In the genomic region with DNA sequence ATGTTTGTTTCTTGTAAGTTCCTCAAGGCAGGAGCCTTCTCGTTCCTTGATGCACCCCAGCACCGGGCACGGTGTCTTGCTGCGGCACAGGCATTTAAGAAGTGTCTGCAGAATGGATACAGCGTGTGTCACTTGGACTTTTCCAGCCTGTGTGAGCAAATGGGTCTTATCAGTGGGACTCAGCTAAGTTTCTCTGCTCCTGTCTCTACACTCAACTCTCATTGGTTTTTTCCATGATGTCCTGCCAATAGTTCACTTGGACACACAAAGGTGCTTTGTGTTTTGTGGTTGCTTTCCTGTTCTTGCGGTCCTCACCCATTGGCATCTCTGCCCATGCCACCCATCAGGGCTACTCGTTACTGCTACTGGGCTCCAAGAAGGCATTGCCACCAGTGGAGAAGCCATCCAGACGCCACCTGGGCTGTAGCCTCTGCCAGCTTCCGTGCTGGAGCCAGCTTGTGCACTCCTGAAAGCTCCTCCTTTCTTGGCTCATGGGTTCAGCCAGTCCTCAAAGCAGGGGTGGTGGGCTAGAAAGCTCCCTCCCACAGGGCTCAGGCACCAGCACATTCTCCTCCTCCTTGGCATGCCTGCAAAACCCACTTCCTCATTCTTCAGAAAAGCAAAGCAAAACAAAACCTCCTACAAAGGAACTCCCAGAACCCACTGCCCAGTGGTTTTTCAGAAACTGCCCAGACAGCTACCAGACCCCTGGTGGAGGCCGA, we compare ENCODE assay signal across 1 cellular context.
A peak's percentile ranks its signal among the peaks of the same experiment; 100 is the strongest.
TF ChIP-seq lines count a peak whose summit lies in the region.

No MANE protein-coding gene starts in this region.

TF ChIP-seq in HepG2, 621 proteins besides CTCF, POLR2A, EP300 and RAD21 (continued from another document and continues in another):
- TF ChIP-seq, protein P1, sequence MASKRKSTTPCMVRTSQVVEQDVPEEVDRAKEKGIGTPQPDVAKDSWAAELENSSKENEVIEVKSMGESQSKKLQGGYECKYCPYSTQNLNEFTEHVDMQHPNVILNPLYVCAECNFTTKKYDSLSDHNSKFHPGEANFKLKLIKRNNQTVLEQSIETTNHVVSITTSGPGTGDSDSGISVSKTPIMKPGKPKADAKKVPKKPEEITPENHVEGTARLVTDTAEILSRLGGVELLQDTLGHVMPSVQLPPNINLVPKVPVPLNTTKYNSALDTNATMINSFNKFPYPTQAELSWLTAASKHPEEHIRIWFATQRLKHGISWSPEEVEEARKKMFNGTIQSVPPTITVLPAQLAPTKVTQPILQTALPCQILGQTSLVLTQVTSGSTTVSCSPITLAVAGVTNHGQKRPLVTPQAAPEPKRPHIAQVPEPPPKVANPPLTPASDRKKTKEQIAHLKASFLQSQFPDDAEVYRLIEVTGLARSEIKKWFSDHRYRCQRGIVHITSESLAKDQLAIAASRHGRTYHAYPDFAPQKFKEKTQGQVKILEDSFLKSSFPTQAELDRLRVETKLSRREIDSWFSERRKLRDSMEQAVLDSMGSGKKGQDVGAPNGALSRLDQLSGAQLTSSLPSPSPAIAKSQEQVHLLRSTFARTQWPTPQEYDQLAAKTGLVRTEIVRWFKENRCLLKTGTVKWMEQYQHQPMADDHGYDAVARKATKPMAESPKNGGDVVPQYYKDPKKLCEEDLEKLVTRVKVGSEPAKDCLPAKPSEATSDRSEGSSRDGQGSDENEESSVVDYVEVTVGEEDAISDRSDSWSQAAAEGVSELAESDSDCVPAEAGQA (IDR thresholded peaks at IDR 0.05; ENCODE audit: low read depth), result 0 out of 2 replicates have a peak, but pooled peaks have one; percentile 22
- TF ChIP-seq, protein P1 (CRISPR knock-in tag; IDR thresholded peaks at IDR 0.05; ENCODE audit: borderline replicate concordance), result no peak
- TF ChIP-seq, protein P2, sequence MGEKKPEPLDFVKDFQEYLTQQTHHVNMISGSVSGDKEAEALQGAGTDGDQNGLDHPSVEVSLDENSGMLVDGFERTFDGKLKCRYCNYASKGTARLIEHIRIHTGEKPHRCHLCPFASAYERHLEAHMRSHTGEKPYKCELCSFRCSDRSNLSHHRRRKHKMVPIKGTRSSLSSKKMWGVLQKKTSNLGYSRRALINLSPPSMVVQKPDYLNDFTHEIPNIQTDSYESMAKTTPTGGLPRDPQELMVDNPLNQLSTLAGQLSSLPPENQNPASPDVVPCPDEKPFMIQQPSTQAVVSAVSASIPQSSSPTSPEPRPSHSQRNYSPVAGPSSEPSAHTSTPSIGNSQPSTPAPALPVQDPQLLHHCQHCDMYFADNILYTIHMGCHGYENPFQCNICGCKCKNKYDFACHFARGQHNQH (CRISPR knock-in tag; IDR thresholded peaks at IDR 0.05), result peak; percentile 57; the same call in 1 of the 2 replicates
- TF ChIP-seq NR2F1 (CRISPR knock-in tag; IDR thresholded peaks at IDR 0.05) (no peak), XRCC5 (optimal IDR thresholded peaks at IDR 0.05; ENCODE audit: low read length) (peak; percentile 50), JDP2 (CRISPR knock-in tag; IDR thresholded peaks at IDR 0.05; ENCODE audit: borderline replicate concordance) (no peak), MED8 (CRISPR knock-in tag; IDR thresholded peaks at IDR 0.05; ENCODE audit: insufficient replicate concordance) (peak; percentile 53), ZBTB38 (CRISPR knock-in tag; IDR thresholded peaks at IDR 0.05) (peak; percentile 89), ARID2 (CRISPR knock-in tag; IDR thresholded peaks at IDR 0.05; ENCODE audit: borderline replicate concordance) (no peak), PAF1 (CRISPR knock-in tag; IDR thresholded peaks at IDR 0.05) (peak; percentile 31; the same call in 1 of the 2 replicates), ZSCAN25 (CRISPR knock-in tag; IDR thresholded peaks at IDR 0.05) (peak; percentile 35; the same call in 1 of the 2 replicates), SRSF4 (IDR thresholded peaks at IDR 0.05; ENCODE audit: low read depth, low read length, poor library complexity, severe bottlenecking) (no peak), ZNF850 (CRISPR knock-in tag; conservative IDR thresholded peaks at IDR 0.05) (no peak), MYC (CRISPR knock-in tag; IDR thresholded peaks at IDR 0.05; ENCODE audit: borderline replicate concordance) (peak; percentile 42; the same call in 1 of the 2 replicates), MIXL1 (CRISPR knock-in tag; IDR thresholded peaks at IDR 0.05) (0 out of 2 replicates have a peak, but pooled peaks have one; percentile 15), NRL (CRISPR knock-in tag; IDR thresholded peaks at IDR 0.05; ENCODE audit: borderline replicate concordance) (peak; percentile 81; the same call in 1 of the 2 replicates), MBNL3 (CRISPR knock-in tag; conservative IDR thresholded peaks at IDR 0.05) (no peak), KLF13 (CRISPR knock-in tag; IDR thresholded peaks at IDR 0.05) (no peak), FOXC1 (CRISPR knock-in tag; IDR thresholded peaks at IDR 0.05; ENCODE audit: borderline replicate concordance) (0 out of 2 replicates have a peak, but pooled peaks have one; percentile 69)
- TF ChIP-seq, protein P3, sequence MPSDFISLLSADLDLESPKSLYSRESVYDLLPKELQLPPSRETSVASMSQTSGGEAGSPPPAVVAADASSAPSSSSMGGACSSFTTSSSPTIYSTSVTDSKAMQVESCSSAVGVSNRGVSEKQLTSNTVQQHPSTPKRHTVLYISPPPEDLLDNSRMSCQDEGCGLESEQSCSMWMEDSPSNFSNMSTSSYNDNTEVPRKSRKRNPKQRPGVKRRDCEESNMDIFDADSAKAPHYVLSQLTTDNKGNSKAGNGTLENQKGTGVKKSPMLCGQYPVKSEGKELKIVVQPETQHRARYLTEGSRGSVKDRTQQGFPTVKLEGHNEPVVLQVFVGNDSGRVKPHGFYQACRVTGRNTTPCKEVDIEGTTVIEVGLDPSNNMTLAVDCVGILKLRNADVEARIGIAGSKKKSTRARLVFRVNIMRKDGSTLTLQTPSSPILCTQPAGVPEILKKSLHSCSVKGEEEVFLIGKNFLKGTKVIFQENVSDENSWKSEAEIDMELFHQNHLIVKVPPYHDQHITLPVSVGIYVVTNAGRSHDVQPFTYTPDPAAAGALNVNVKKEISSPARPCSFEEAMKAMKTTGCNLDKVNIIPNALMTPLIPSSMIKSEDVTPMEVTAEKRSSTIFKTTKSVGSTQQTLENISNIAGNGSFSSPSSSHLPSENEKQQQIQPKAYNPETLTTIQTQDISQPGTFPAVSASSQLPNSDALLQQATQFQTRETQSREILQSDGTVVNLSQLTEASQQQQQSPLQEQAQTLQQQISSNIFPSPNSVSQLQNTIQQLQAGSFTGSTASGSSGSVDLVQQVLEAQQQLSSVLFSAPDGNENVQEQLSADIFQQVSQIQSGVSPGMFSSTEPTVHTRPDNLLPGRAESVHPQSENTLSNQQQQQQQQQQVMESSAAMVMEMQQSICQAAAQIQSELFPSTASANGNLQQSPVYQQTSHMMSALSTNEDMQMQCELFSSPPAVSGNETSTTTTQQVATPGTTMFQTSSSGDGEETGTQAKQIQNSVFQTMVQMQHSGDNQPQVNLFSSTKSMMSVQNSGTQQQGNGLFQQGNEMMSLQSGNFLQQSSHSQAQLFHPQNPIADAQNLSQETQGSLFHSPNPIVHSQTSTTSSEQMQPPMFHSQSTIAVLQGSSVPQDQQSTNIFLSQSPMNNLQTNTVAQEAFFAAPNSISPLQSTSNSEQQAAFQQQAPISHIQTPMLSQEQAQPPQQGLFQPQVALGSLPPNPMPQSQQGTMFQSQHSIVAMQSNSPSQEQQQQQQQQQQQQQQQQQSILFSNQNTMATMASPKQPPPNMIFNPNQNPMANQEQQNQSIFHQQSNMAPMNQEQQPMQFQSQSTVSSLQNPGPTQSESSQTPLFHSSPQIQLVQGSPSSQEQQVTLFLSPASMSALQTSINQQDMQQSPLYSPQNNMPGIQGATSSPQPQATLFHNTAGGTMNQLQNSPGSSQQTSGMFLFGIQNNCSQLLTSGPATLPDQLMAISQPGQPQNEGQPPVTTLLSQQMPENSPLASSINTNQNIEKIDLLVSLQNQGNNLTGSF (CRISPR knock-in tag; IDR thresholded peaks at IDR 0.05), result peak; percentile 62; the same call in 1 of the 2 replicates
- TF ChIP-seq, protein P4, sequence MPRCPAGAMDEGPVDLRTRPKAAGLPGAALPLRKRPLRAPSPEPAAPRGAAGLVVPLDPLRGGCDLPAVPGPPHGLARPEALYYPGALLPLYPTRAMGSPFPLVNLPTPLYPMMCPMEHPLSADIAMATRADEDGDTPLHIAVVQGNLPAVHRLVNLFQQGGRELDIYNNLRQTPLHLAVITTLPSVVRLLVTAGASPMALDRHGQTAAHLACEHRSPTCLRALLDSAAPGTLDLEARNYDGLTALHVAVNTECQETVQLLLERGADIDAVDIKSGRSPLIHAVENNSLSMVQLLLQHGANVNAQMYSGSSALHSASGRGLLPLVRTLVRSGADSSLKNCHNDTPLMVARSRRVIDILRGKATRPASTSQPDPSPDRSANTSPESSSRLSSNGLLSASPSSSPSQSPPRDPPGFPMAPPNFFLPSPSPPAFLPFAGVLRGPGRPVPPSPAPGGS (CRISPR knock-in tag; IDR thresholded peaks at IDR 0.05), result 0 out of 2 replicates have a peak, but pooled peaks have one; percentile 40
- TF ChIP-seq, protein P5, sequence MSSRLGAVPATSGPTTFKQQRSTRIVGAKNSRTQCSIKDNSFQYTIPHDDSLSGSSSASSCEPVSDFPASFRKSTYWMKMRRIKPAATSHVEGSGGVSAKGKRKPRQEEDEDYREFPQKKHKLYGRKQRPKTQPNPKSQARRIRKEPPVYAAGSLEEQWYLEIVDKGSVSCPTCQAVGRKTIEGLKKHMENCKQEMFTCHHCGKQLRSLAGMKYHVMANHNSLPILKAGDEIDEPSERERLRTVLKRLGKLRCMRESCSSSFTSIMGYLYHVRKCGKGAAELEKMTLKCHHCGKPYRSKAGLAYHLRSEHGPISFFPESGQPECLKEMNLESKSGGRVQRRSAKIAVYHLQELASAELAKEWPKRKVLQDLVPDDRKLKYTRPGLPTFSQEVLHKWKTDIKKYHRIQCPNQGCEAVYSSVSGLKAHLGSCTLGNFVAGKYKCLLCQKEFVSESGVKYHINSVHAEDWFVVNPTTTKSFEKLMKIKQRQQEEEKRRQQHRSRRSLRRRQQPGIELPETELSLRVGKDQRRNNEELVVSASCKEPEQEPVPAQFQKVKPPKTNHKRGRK (CRISPR knock-in tag; IDR thresholded peaks at IDR 0.05), result no peak
- TF ChIP-seq, protein P6, sequence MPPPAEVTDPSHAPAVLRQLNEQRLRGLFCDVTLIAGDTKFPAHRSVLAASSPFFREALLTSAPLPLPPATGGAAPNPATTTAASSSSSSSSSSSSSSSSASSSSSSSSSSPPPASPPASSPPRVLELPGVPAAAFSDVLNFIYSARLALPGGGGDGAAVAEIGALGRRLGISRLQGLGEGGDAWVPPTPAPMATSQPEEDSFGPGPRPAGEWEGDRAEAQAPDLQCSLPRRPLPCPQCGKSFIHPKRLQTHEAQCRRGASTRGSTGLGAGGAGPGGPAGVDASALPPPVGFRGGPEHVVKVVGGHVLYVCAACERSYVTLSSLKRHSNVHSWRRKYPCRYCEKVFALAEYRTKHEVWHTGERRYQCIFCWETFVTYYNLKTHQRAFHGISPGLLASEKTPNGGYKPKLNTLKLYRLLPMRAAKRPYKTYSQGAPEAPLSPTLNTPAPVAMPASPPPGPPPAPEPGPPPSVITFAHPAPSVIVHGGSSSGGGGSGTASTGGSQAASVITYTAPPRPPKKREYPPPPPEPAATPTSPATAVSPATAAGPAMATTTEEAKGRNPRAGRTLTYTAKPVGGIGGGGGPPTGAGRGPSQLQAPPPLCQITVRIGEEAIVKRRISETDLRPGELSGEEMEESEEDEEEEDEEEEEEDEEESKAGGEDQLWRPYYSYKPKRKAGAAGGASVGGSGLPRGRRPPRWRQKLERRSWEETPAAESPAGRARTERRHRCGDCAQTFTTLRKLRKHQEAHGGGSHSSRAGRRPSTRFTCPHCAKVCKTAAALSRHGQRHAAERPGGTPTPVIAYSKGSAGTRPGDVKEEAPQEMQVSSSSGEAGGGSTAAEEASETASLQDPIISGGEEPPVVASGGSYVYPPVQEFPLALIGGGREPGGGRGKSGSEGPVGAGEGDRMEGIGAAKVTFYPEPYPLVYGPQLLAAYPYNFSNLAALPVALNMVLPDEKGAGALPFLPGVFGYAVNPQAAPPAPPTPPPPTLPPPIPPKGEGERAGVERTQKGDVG (CRISPR knock-in tag; IDR thresholded peaks at IDR 0.05; ENCODE audit: borderline replicate concordance), result no peak
- TF ChIP-seq, protein P7, sequence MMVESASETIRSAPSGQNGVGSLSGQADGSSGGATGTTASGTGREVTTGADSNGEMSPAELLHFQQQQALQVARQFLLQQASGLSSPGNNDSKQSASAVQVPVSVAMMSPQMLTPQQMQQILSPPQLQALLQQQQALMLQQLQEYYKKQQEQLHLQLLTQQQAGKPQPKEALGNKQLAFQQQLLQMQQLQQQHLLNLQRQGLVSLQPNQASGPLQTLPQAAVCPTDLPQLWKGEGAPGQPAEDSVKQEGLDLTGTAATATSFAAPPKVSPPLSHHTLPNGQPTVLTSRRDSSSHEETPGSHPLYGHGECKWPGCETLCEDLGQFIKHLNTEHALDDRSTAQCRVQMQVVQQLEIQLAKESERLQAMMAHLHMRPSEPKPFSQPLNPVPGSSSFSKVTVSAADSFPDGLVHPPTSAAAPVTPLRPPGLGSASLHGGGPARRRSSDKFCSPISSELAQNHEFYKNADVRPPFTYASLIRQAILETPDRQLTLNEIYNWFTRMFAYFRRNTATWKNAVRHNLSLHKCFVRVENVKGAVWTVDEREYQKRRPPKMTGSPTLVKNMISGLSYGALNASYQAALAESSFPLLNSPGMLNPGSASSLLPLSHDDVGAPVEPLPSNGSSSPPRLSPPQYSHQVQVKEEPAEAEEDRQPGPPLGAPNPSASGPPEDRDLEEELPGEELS (CRISPR knock-in tag; IDR thresholded peaks at IDR 0.05), result peak; percentile 60
- TF ChIP-seq, protein P8, sequence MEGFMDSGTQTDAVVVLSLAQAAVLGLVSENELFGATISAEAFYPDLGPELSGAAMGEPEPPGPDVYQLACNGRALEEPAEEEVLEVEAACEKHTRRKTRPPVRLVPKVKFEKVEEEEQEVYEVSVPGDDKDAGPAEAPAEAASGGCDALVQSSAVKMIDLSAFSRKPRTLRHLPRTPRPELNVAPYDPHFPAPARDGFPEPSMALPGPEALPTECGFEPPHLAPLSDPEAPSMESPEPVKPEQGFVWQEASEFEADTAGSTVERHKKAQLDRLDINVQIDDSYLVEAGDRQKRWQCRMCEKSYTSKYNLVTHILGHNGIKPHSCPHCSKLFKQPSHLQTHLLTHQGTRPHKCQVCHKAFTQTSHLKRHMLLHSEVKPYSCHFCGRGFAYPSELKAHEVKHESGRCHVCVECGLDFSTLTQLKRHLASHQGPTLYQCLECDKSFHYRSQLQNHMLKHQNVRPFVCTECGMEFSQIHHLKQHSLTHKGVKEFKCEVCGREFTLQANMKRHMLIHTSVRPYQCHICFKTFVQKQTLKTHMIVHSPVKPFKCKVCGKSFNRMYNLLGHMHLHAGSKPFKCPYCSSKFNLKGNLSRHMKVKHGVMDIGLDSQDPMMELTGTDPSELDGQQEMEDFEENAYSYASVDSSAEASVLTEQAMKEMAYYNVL (CRISPR knock-in tag; IDR thresholded peaks at IDR 0.05; ENCODE audit: borderline replicate concordance), result peak; percentile 84; the same call in 1 of the 2 replicates
